30 cellular contexts compared by ENCODE assay signal in genomic region chr12:130706885-130707570, GRCh38. TPM values are rescaled to one million over a fixed set of nuclear protein-coding genes. Genes with fewer than 3 reads are reported as not detected.
DNase-seq lines count a peak whose midpoint lies in the region; ATAC-seq, FAIRE-seq and TF ChIP-seq lines count a peak whose summit lies in the region.
"Had no signal": no experiment of that assay in that cellular context is flagged by ENCODE, and none has a peak within 500 bp of the region (broad histone marks: within the 10 kb centered on the region; RNA-seq: fewer than 3 reads in every experiment).

No MANE protein-coding gene starts in this region.

- H3K27me3 ChIP-seq in H1 (replicated peaks in 1 of 4; ENCODE audit: control insufficient read depth in 3 of 4, extremely low read depth in 1 of 4, insufficient read depth in 3 of 4, low read length in 3 of 4) (peaks cover 0 to 4% (median 0%) of the 10 kb centered on the region in 4 experiments; a peak in 2 of 7 replicates), neuronal stem cell (ENCODE audit: control insufficient read depth in 3 of 3, insufficient read depth in 3 of 3, low read depth in 1 of 3, low read length in 3 of 3) (peaks cover 0 to 23% (median 0%) of the 10 kb centered on the region in 3 experiments)
- H3K27me3 ChIP-seq: SJSA1 had no signal

- H3K27me3 Mint-ChIP-seq in activated naive CD8-positive, alpha-beta T cell treated with anti-CD3 and anti-CD28 coated beads, Interleukin-2, amount 10 ng/mL, durations not matched to agents 7 days and 5 days = peaks cover 4% of the 10 kb centered on the region
- H3K27me3 Mint-ChIP-seq in activated naive CD8-positive, alpha-beta T cell treated with anti-CD3 and anti-CD28 coated beads for 36 hours = peaks cover 14% of the 10 kb centered on the region

- no peak overlapping the region for H2BK12ac ChIP-seq in H1 (ENCODE audit: low read depth, low read length)
- no peak overlapping the region for H2BK12ac ChIP-seq in neuronal stem cell (ENCODE audit: low read length)

- ATAC-seq in activated naive CD8-positive, alpha-beta T cell treated with anti-CD3 and anti-CD28 coated beads, Interleukin-2, amount 10 ng/mL, durations not matched to agents 7 days and 5 days (ENCODE audit: low read depth) = no peak
- ATAC-seq in activated CD4-positive, CD25-positive, alpha-beta regulatory T cell treated with anti-CD3 and anti-CD28 coated beads, Interleukin-2, amount 50 U/mL, for 24 hours = no peak
- ATAC-seq: GM12878 had no signal

- H3K14ac ChIP-seq in H1 (ENCODE audit: insufficient read length) (no peak overlapping the region), neuronal stem cell (ENCODE audit: low read length) (no peak overlapping the region)

- H3K4me2 ChIP-seq in H1 (ENCODE audit: insufficient read depth in 1 of 2, low read depth in 2 of 2, low read length in 2 of 2) (no peak overlapping the region), neuronal stem cell (ENCODE audit: insufficient read depth, low read length, poor library complexity, severe bottlenecking) (no peak overlapping the region)

- H3K23ac ChIP-seq in H1 (ENCODE audit: insufficient read length) = no peak overlapping the region
- peak overlapping the region; percentile 17 for H3K23ac ChIP-seq in neuronal stem cell (ENCODE audit: low read depth, low read length, poor library complexity)

- 80% methylated on average over 15 of the region's 15 CpGs; no CpG with 5 or more reads in 1 of the 2 experiments for WGBS in H1 (ENCODE audit: extremely low coverage in 1 of 2, insufficient coverage in 1 of 2, insufficient read length in 1 of 2, insufficient replicate concordance in 2 of 2, low coverage in 1 of 2, low lambda C conversion rate in 2 of 2, missing lambda C conversion rate in 1 of 2), 2 experiments
- WGBS in neuronal stem cell (ENCODE audit: extremely low coverage in 2 of 2, insufficient read length in 2 of 2, insufficient replicate concordance in 1 of 2), 2 donors = no CpG with 5 or more reads among the region's 15 CpGs

- TF ChIP-seq CTCF in H1 (IDR thresholded peaks at IDR 0.05; ENCODE audit: control extremely low read depth in 1 of 3, insufficient read depth in 1 of 3, low read depth in 1 of 3, low read length in 3 of 3) = no peak

- CTCF ChIA-PET in H1 (lab: Charles Lee; ENCODE audit: partially characterized antibody) = interaction anchor here (1.1 to 1.2 kb wide), 2 partner anchors 41 to 45 kb away, joined by 4 read pairs; no protein-coding TSS in a partner anchor

- H4K8ac ChIP-seq in H1 (ENCODE audit: extremely low read depth, insufficient read depth, low read length) (no peak overlapping the region), neuronal stem cell (ENCODE audit: low read depth, low read length) (no peak overlapping the region)

- H3K18ac ChIP-seq in H1 (ENCODE audit: extremely low read depth, low read length) = no peak overlapping the region
- peak overlapping the region; percentile 13 for H3K18ac ChIP-seq in neuronal stem cell (ENCODE audit: low read length)

- H4K20me1 ChIP-seq in H1 (replicated peaks in 1 of 2; ENCODE audit: control insufficient read depth in 1 of 2, insufficient read depth in 2 of 2, low read length in 2 of 2) = peaks cover 0 to 4% of the 10 kb centered on the region in 2 experiments

- peak overlapping the region; percentile 55 for H4K91ac ChIP-seq in H1 (replicated peaks; ENCODE audit: insufficient read length, low read length)
- no peak overlapping the region for H4K91ac ChIP-seq in neuronal stem cell (ENCODE audit: low read depth, low read length, poor library complexity)

- H2BK15ac ChIP-seq in H1 (ENCODE audit: low read length) (no peak overlapping the region), neuronal stem cell (ENCODE audit: low read length) (peak overlapping the region; percentile 68)

- no peak overlapping the region for H3K56ac ChIP-seq in H1 (replicated peaks; ENCODE audit: insufficient read length, low read depth, low read length)

- peak overlapping the region; percentile 13; the same call in 1 of the 2 replicates for H2BK5ac ChIP-seq in H1 (ENCODE audit: low read depth, low read length)
- H2BK5ac ChIP-seq in neuronal stem cell (ENCODE audit: low read length) = no peak overlapping the region

- H3K27ac Mint-ChIP-seq in activated naive CD8-positive, alpha-beta T cell treated with anti-CD3 and anti-CD28 coated beads, Interleukin-2, amount 10 ng/mL, durations not matched to agents 7 days and 5 days = peak overlapping the region; percentile 51
- no peak overlapping the region for H3K27ac Mint-ChIP-seq in activated naive CD8-positive, alpha-beta T cell treated with anti-CD3 and anti-CD28 coated beads for 36 hours

- TF ChIP-seq POLR2A in H1 (IDR thresholded peaks at IDR 0.05; ENCODE audit: control extremely low read depth in 1 of 2, low read depth in 2 of 2, low read length in 2 of 2) = no peak

- no peaks in the 10 kb centered on the region for H3K9me3 Mint-ChIP-seq in activated naive CD8-positive, alpha-beta T cell treated with anti-CD3 and anti-CD28 coated beads, Interleukin-2, amount 10 ng/mL, durations not matched to agents 7 days and 5 days
- no peaks in the 10 kb centered on the region for H3K9me3 Mint-ChIP-seq in activated naive CD8-positive, alpha-beta T cell treated with anti-CD3 and anti-CD28 coated beads for 36 hours

- FAIRE-seq in H1 (lab: Jason Lieb, UNC) (no peak), HTR-8/SVneo (lab: Jason Lieb, UNC) (no peak)
- FAIRE-seq: GM12878, GM19239 had no signal

- H3K4me1 ChIP-seq in H1 (replicated peaks in 1 of 4; ENCODE audit: control insufficient read depth in 3 of 4, insufficient read depth in 4 of 4, low read length in 3 of 4) (peaks cover 0 to 9% (median 3%) of the 10 kb centered on the region in 4 experiments; a peak in 3 of 7 replicates), neuronal stem cell (ENCODE audit: control insufficient read depth in 2 of 2, insufficient read depth in 1 of 2, low read depth in 1 of 2, low read length in 2 of 2) (peaks cover 0 to 28% of the 10 kb centered on the region in 2 donors)
- H3K4me1 ChIP-seq: Caco-2, SJSA1 had no signal

- DNase-seq in activated naive CD8-positive, alpha-beta T cell treated with anti-CD3 and anti-CD28 coated beads, Interleukin-2, amount 10 ng/mL, durations not matched to agents 7 days and 5 days = no peak
- no peak for DNase-seq in activated naive CD8-positive, alpha-beta T cell treated with anti-CD3 and anti-CD28 coated beads for 36 hours
- DNase-seq in H1 (ENCODE audit: low read depth in 1 of 2, low spot score in 2 of 2) = peak in 1 of 2 experiments; percentile 36
- no peak for DNase-seq in neuronal stem cell (ENCODE audit: low spot score)
- no peak for DNase-seq in HTR-8/SVneo (ENCODE audit: insufficient read length, low spot score)
- no peak for DNase-seq in AG20443 (ENCODE audit: low spot score)
- DNase-seq: C1 segment of cervical spinal cord; CD4-positive, alpha-beta memory T cell; DMS79; EL; GDM1; Kasumi-1; NCI-H1092 treated with DMSO at 0.1 percent for 48 hours; NCI-H1436; NCI-H187; NCI-H2081 treated with DMSO at 0.1 percent for 48 hours; NCI-H2171; NCI-H226; NCI-H510A; NCI-H69; Right ventricle myocardium superior; RPMI8226 had no signal

- H3K27ac ChIP-seq in H1 (ENCODE audit: low read depth, low read length) (no peak overlapping the region), neuronal stem cell (replicated peaks; ENCODE audit: low read length) (no peak overlapping the region)
- H3K27ac ChIP-seq: HL-60, SJSA1 had no signal

- H3K79me1 ChIP-seq in H1 (ENCODE audit: low read depth, low read length) = no peaks in the 10 kb centered on the region
- H3K79me1 ChIP-seq in neuronal stem cell (ENCODE audit: low read depth, low read length) = no peaks in the 10 kb centered on the region

- no peaks in the 10 kb centered on the region for H3K4me1 Mint-ChIP-seq in activated naive CD8-positive, alpha-beta T cell treated with anti-CD3 and anti-CD28 coated beads, Interleukin-2, amount 10 ng/mL, durations not matched to agents 7 days and 5 days
- no peaks in the 10 kb centered on the region for H3K4me1 Mint-ChIP-seq in activated naive CD8-positive, alpha-beta T cell treated with anti-CD3 and anti-CD28 coated beads for 36 hours

- H2BK20ac ChIP-seq in H1 (ENCODE audit: low read length) = no peak overlapping the region

- no peak for TF ChIP-seq RAD21 in H1 (IDR thresholded peaks at IDR 0.05 in 1 of 2, conservative IDR thresholded peaks at IDR 0.05 in 1 of 2; ENCODE audit: low read depth in 2 of 2, low read length in 2 of 2)

- H3K9me3 ChIP-seq in H1 (ENCODE audit: insufficient read depth in 2 of 2, low read depth in 1 of 2, low read length in 1 of 2) (no peaks in the 10 kb centered on the region), neuronal stem cell (replicated peaks in 1 of 2; ENCODE audit: control insufficient read depth in 2 of 2, insufficient read depth in 1 of 2, low read depth in 1 of 2, low read length in 2 of 2) (peaks cover 0 to 1% of the 10 kb centered on the region in 2 donors)
- H3K9me3 ChIP-seq: Caco-2, SJSA1 had no signal

- H3K36me3 ChIP-seq in H1 (ENCODE audit: control insufficient read depth in 2 of 4, insufficient read depth in 4 of 4, low read length in 3 of 4) = no peaks in the 10 kb centered on the region
- no peaks in the 10 kb centered on the region for H3K36me3 ChIP-seq in neuronal stem cell (replicated peaks in 1 of 2; ENCODE audit: control insufficient read depth in 2 of 2, insufficient read depth in 2 of 2, low read length in 2 of 2)
- H3K36me3 ChIP-seq: SJSA1 had no signal

- H3K36me3 Mint-ChIP-seq in activated naive CD8-positive, alpha-beta T cell treated with anti-CD3 and anti-CD28 coated beads, Interleukin-2, amount 10 ng/mL, durations not matched to agents 7 days and 5 days = no peaks in the 10 kb centered on the region
- H3K36me3 Mint-ChIP-seq in activated naive CD8-positive, alpha-beta T cell treated with anti-CD3 and anti-CD28 coated beads for 36 hours = no peaks in the 10 kb centered on the region
- H3K36me3 Mint-ChIP-seq: CD4-positive, alpha-beta memory T cell had no signal

- no peak for TF ChIP-seq EP300 in H1 (IDR thresholded peaks at IDR 0.05; ENCODE audit: borderline replicate concordance in 1 of 2, low read depth in 2 of 2, low read length in 2 of 2)

- no peaks in the 10 kb centered on the region for H3K23me2 ChIP-seq in H1 (ENCODE audit: low read depth, low read length)

- H2BK120ac ChIP-seq in H1 (replicated peaks; ENCODE audit: low read depth, low read length) (no peak overlapping the region), neuronal stem cell (ENCODE audit: low read depth, low read length) (no peak overlapping the region)

- H3K4ac ChIP-seq in H1 (replicated peaks; ENCODE audit: insufficient read length, low read depth, low read length) (no peak overlapping the region), neuronal stem cell (ENCODE audit: low read length) (no peak overlapping the region)

- H2AFZ ChIP-seq in H1 (ENCODE audit: low read length) (no peak overlapping the region), neuronal stem cell (ENCODE audit: low read length) (no peak overlapping the region)

- H3K9ac ChIP-seq in H1 (replicated peaks in 1 of 4; ENCODE audit: extremely low read depth in 1 of 4, low read depth in 3 of 4, low read length in 3 of 4) = no peak overlapping the region
- no peak overlapping the region for H3K9ac ChIP-seq in neuronal stem cell (ENCODE audit: low read depth, low read length, poor library complexity)

- H2AK5ac ChIP-seq in H1 (ENCODE audit: low read depth, low read length) (no peak overlapping the region), neuronal stem cell (ENCODE audit: low read depth, low read length) (peak overlapping the region; percentile 44)

- POLR2A ChIA-PET in activated naive CD8-positive, alpha-beta T cell treated with anti-CD3 and anti-CD28 coated beads, Interleukin-2, amount 10 ng/mL, durations not matched to agents 7 days and 5 days (lab: Charles Lee) = no interaction called here
- POLR2A ChIA-PET in H1 (lab: Charles Lee; ENCODE audit: partially characterized antibody) = interaction anchor here (1.0 kb wide), 1 partner anchor 14 kb away, joined by 3 read pairs; no protein-coding TSS in a partner anchor

- no peaks in the 10 kb centered on the region for H3K79me2 ChIP-seq in H1 (ENCODE audit: control insufficient read depth in 1 of 2, insufficient read depth in 2 of 2, low read length in 2 of 2)

- no peak overlapping the region for H4K5ac ChIP-seq in H1 (ENCODE audit: insufficient read length, low read depth, low read length)

- no peak overlapping the region for H3K4me3 ChIP-seq in H1 (ENCODE audit: extremely low read depth in 1 of 4, insufficient read depth in 2 of 4, low read depth in 3 of 4, low read length in 4 of 4)
- no peak overlapping the region for H3K4me3 ChIP-seq in neuronal stem cell (ENCODE audit: low read length in 2 of 2)
- H3K4me3 ChIP-seq: GM12878, SJSA1 had no signal

- H3K4me3 Mint-ChIP-seq in activated naive CD8-positive, alpha-beta T cell treated with anti-CD3 and anti-CD28 coated beads, Interleukin-2, amount 10 ng/mL, durations not matched to agents 7 days and 5 days = no peak overlapping the region
- no peak overlapping the region for H3K4me3 Mint-ChIP-seq in activated naive CD8-positive, alpha-beta T cell treated with anti-CD3 and anti-CD28 coated beads for 36 hours
- H3K4me3 Mint-ChIP-seq: CD4-positive, alpha-beta memory T cell had no signal

RNA-seq across cellular contexts. Expression of gene RIMBP2, which starts 9.1 kb away (rescaled TPM):
- total RNA-seq in activated naive CD8-positive, alpha-beta T cell treated with anti-CD3 and anti-CD28 coated beads, Interleukin-2, amount 10 ng/mL, durations not matched to agents 7 days and 5 days = not detected
- not detected for total RNA-seq in activated naive CD8-positive, alpha-beta T cell treated with anti-CD3 and anti-CD28 coated beads for 36 hours
- 0.31 and 0.65 TPM in 2 replicates for total RNA-seq in H1 (2021; fragmentation: NEBNext Ultra II Directional; extraction: Animal tissue kit (Norgen Biotek cat#: 25700))
- polyA plus RNA-seq in H1 (2011; rRNA removed) = 0.18 and 0.52 TPM in 2 replicates
- 0.43 TPM for polyA plus RNA-seq in H1 (2011; cell fraction: cytosol; rRNA removed)
- 0.73 TPM for polyA plus RNA-seq in H1 (2011; cell fraction: nucleus; rRNA removed)
- polyA plus RNA-seq in H1 (2012, experiment 1 of 2) = 0.08 to 0.66 TPM (median 0.31 TPM) in 4 replicates
- not detected for polyA plus RNA-seq in H1 (2012, experiment 2 of 2)
- polyA plus RNA-seq in H1 (2013, experiment 1 of 2) = 0.59 TPM
- 0.48 TPM for polyA plus RNA-seq in H1 (2013, experiment 2 of 2)
- 0.17 and 0.60 TPM in 2 replicates for polyA minus RNA-seq in H1 (2011; rRNA and poly(A)+ RNA removed)
- not detected for polyA minus RNA-seq in H1 (2011; cell fraction: cytosol; rRNA and poly(A)+ RNA removed)
- 0.90 TPM for polyA minus RNA-seq in H1 (2011; cell fraction: nucleus; rRNA and poly(A)+ RNA removed)
- 6.0 TPM for polyA plus RNA-seq in neuronal stem cell (2013, experiment 1 of 2)
- polyA plus RNA-seq in neuronal stem cell (2013, experiment 2 of 2) = 6.5 TPM
- total RNA-seq: A172, Caco-2, Right ventricle myocardium superior had no signal
- polyA plus RNA-seq: AG04450; CD4-positive, alpha-beta memory T cell had no signal
